Comparison of ENCODE assay signal across 1 cellular context in the genomic region with DNA sequence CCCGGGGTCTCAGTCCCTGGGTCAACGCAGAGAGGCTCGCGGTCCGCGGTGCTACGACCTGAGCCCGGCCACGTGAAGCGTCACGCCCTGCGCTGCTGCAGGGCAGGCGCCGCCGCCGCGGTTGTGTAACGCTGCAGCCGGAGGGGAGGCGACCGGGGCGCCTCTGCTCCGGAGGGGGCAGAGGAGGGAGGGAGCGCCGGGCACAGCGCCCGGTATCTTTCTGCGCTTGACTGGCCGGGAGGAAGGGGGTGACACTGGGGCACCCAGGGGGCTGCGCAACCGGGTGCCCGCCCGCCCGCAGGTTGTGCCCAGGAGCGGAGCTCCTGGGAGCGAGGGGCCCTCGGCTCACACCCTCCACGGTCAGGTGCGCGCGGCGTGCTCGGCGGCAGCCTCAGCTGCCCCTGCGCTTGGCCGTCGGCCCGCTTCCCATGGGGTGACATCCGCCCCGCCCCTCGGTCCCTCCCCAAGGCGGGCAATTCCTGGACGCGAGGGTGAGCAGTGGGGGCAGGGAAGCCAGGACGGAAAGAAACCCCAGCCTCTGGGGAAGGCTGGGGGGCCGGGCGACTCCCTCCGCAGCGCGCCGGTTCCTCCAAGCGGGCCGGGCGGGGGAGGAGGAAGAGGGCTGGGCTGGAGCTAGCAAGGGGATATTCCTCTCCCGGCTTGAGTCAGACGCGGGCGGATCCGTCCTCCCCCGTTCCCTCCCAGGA.
TF ChIP-seq lines count a peak whose summit lies in the region.

No MANE protein-coding gene starts in this region.

TF ChIP-seq in K562, 482 proteins besides CTCF, POLR2A, EP300 and RAD21 (continued from another document and continues in another):
- TF ChIP-seq ARID4B (CRISPR knock-in tag; IDR thresholded peaks at IDR 0.05) (peak; percentile 45), KAT8 (IDR thresholded peaks at IDR 0.05; ENCODE audit: low read depth) (no peak), CEBPG (CRISPR knock-in tag; IDR thresholded peaks at IDR 0.05) (peak; percentile 94), CEBPG (tag; conservative IDR thresholded peaks at IDR 0.05 in 1 of 2, IDR thresholded peaks at IDR 0.05 in 1 of 2) (peak in 1 of 2 experiments; percentile 96; a peak in 2 of 4 replicates), SPI1 (IDR thresholded peaks at IDR 0.05; ENCODE audit: borderline replicate concordance, low read depth, low read length) (peak; percentile 63; the same call in 1 of the 2 replicates), PHF8 (IDR thresholded peaks at IDR 0.05; ENCODE audit: borderline replicate concordance, low read length) (peak; percentile 66; the same call in 1 of the 2 replicates), SMAD4 (CRISPR knock-in tag; conservative IDR thresholded peaks at IDR 0.05) (peak; percentile 97), CREM (IDR thresholded peaks at IDR 0.05; ENCODE audit: low read depth) (peak; percentile 76), CAMTA2 (CRISPR knock-in tag; conservative IDR thresholded peaks at IDR 0.05) (no peak; the same call in 1 of the 2 replicates), CHCHD3 (CRISPR knock-in tag; IDR thresholded peaks at IDR 0.05) (no peak; the same call in 1 of the 2 replicates), ZNF316 (IDR thresholded peaks at IDR 0.05) (0 out of 2 replicates have a peak, but pooled peaks have one; percentile 1), ZBED1 (IDR thresholded peaks at IDR 0.05) (peak; percentile 78; the same call in 1 of the 2 replicates), SMARCE1 (IDR thresholded peaks at IDR 0.05) (peak; percentile 68), ZBTB9 (CRISPR knock-in tag; IDR thresholded peaks at IDR 0.05) (peak; percentile 59), ZNF318 (IDR thresholded peaks at IDR 0.05; ENCODE audit: borderline replicate concordance in 1 of 2, low read depth in 1 of 2) (peak in 1 of 2 experiments; percentile 81; a peak in 1 of 4 replicates), NUFIP1 (IDR thresholded peaks at IDR 0.05; ENCODE audit: partially characterized antibody) (no peak), RBM14 (IDR thresholded peaks at IDR 0.05; ENCODE audit: borderline replicate concordance, insufficient read depth, low read depth, low read length) (peak; percentile 73; the same call in 1 of the 2 replicates), EGR1 (conservative IDR thresholded peaks at IDR 0.05) (no peak), ZNF707 (CRISPR knock-in tag; conservative IDR thresholded peaks at IDR 0.05) (0 out of 2 replicates have a peak, but pooled peaks have one; percentile 4), ZNF785 (CRISPR knock-in tag; IDR thresholded peaks at IDR 0.05) (no peak), CEBPB (tag; IDR thresholded peaks at IDR 0.05) (peak; percentile 99), ZNF668 (CRISPR knock-in tag; IDR thresholded peaks at IDR 0.05) (no peak), ETV6 (IDR thresholded peaks at IDR 0.05; ENCODE audit: borderline replicate concordance in 1 of 2, low read depth in 2 of 2, low read length in 1 of 2) (peak in 1 of 2 experiments; percentile 72; a peak in 2 of 4 replicates), ETV6 (CRISPR knock-in tag; IDR thresholded peaks at IDR 0.05; ENCODE audit: borderline replicate concordance) (0 out of 2 replicates have a peak, but pooled peaks have one; percentile 4), NFE2 (IDR thresholded peaks at IDR 0.05; ENCODE audit: low read depth) (peak; percentile 25; the same call in 1 of the 2 replicates), TBP (optimal IDR thresholded peaks at IDR 0.05; ENCODE audit: low read depth, low read length) (peak; percentile 6), HMG20B (CRISPR knock-in tag; IDR thresholded peaks at IDR 0.05) (peak; percentile 77; the same call in 1 of the 2 replicates), NR2F6 (CRISPR knock-in tag; IDR thresholded peaks at IDR 0.05) (no peak), ZNF146 (CRISPR knock-in tag; IDR thresholded peaks at IDR 0.05; ENCODE audit: unreplicated experiment) (peak; percentile 5), HSF4 (CRISPR knock-in tag; IDR thresholded peaks at IDR 0.05; ENCODE audit: borderline replicate concordance) (no peak), E2F5 (CRISPR knock-in tag; IDR thresholded peaks at IDR 0.05) (peak; percentile 88), MEIS2 (IDR thresholded peaks at IDR 0.05; ENCODE audit: partially characterized antibody) (peak; percentile 55)
- TF ChIP-seq, protein P1, sequence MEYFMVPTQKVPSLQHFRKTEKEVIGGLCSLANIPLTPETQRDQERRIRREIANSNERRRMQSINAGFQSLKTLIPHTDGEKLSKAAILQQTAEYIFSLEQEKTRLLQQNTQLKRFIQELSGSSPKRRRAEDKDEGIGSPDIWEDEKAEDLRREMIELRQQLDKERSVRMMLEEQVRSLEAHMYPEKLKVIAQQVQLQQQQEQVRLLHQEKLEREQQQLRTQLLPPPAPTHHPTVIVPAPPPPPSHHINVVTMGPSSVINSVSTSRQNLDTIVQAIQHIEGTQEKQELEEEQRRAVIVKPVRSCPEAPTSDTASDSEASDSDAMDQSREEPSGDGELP (CRISPR knock-in tag; IDR thresholded peaks at IDR 0.05; ENCODE audit: borderline replicate concordance) = peak; percentile 96
- TF ChIP-seq, protein P2, sequence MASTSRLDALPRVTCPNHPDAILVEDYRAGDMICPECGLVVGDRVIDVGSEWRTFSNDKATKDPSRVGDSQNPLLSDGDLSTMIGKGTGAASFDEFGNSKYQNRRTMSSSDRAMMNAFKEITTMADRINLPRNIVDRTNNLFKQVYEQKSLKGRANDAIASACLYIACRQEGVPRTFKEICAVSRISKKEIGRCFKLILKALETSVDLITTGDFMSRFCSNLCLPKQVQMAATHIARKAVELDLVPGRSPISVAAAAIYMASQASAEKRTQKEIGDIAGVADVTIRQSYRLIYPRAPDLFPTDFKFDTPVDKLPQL (IDR thresholded peaks at IDR 0.05; ENCODE audit: extremely low read depth, insufficient read length) = no peak
